8 cellular contexts compared by ENCODE assay signal in genomic region chr21:26405735-26406361, GRCh38.
DNase-seq lines count a peak whose midpoint lies in the region; ATAC-seq and TF ChIP-seq lines count a peak whose summit lies in the region.

No MANE protein-coding gene starts in this region.

- H3K36me3 Mint-ChIP-seq in activated T-cell treated with anti-CD3 and anti-CD28 coated beads, Interleukin-2, amount 50 U/mL, for 4 hours (ENCODE audit: insufficient read depth): no peaks in the 10 kb centered on the region

- no peak for TF ChIP-seq CTCF in kidney epithelial cell (IDR thresholded peaks at IDR 0.05; ENCODE audit: insufficient read depth, low read length, poor library complexity, severe bottlenecking)

- no peaks in the 10 kb centered on the region for H3K27me3 Mint-ChIP-seq in activated T-cell treated with anti-CD3 and anti-CD28 coated beads, Interleukin-2, amount 50 U/mL, for 4 hours (ENCODE audit: low read depth)

- ATAC-seq in HG02798 (IDR thresholded peaks at IDR 0.05; ENCODE audit: poor library complexity, unreplicated experiment) (peak; percentile 48), GM18520 (IDR thresholded peaks at IDR 0.05; ENCODE audit: unreplicated experiment) (no peak), HG02981 (IDR thresholded peaks at IDR 0.05; ENCODE audit: unreplicated experiment) (no peak)
- ATAC-seq in activated T-cell treated with anti-CD3 and anti-CD28 coated beads, Interleukin-2, amount 50 U/mL, for 4 hours: peak; percentile 57 to 69

- no peaks in the 10 kb centered on the region for H3K27me3 ChIP-seq in kidney epithelial cell (ENCODE audit: control insufficient read depth, insufficient read depth, low read length)

- H3K4me3 ChIP-seq in kidney epithelial cell (ENCODE audit: low read depth, low read length): no peak overlapping the region

- no peak overlapping the region for H3K4me3 Mint-ChIP-seq in activated T-cell treated with anti-CD3 and anti-CD28 coated beads, Interleukin-2, amount 50 U/mL, for 4 hours

- H3K9me3 Mint-ChIP-seq in activated T-cell treated with anti-CD3 and anti-CD28 coated beads, Interleukin-2, amount 50 U/mL, for 4 hours: no peaks in the 10 kb centered on the region

- no peaks in the 10 kb centered on the region for H3K36me3 ChIP-seq in kidney epithelial cell (ENCODE audit: control insufficient read depth, insufficient read depth, low read length)

- peak; percentile 6 for DNase-seq in DMS79 treated with DMSO at 0.1 percent for 48 hours (lab: John Stamatoyannopoulos, UW)
- no peak for DNase-seq in activated T-cell treated with anti-CD3 and anti-CD28 coated beads, Interleukin-2, amount 50 U/mL, for 4 hours
- DNase-seq in kidney epithelial cell (ENCODE audit: low read depth): peak; percentile 60
- DNase-seq in GOT3 (lab: John Stamatoyannopoulos, UW): no peak
- no peak for DNase-seq in stimulated activated CD4-positive, alpha-beta T cell treated with anti-CD3 and anti-CD28 coated beads, Interleukin-4, amount 100 ng/mL, for 4 hours

- no peaks in the 10 kb centered on the region for H3K4me1 Mint-ChIP-seq in activated T-cell treated with anti-CD3 and anti-CD28 coated beads, Interleukin-2, amount 50 U/mL, for 4 hours (ENCODE audit: low read depth)

Comparison
In these comparisons a context has a peak if more than half of its experiments do, and no peak if none do; other contexts are left out.
1. DNase-seq: peak in DMS79 treated with DMSO at 0.1 percent for 48 hours (single experiment) and kidney epithelial cell (single experiment); none in activated T-cell treated with anti-CD3 and anti-CD28 coated beads, Interleukin-2, amount 50 U/mL, for 4 hours (single experiment), GOT3 (single experiment) and stimulated activated CD4-positive, alpha-beta T cell treated with anti-CD3 and anti-CD28 coated beads, Interleukin-4, amount 100 ng/mL, for 4 hours (0 of 2).
2. ATAC-seq: peak in HG02798 (single experiment) and activated T-cell treated with anti-CD3 and anti-CD28 coated beads, Interleukin-2, amount 50 U/mL, for 4 hours (2 of 2); none in GM18520 (single experiment) and HG02981 (single experiment).